ENCODE assay signal across 14 cellular contexts in genomic region chr22:22578702-22579424, GRCh38. TPM values are rescaled to one million over a fixed set of nuclear protein-coding genes. Genes with fewer than 3 reads are reported as not detected.
DNase-seq lines count a peak whose midpoint lies in the region; ATAC-seq and TF ChIP-seq lines count a peak whose summit lies in the region.
"Had no signal": no experiment of that assay in that cellular context is flagged by ENCODE, and none has a peak within 500 bp of the region (broad histone marks: within the 10 kb centered on the region; RNA-seq: fewer than 3 reads in every experiment).

No MANE protein-coding gene starts in this region.

- H3K36me3 Mint-ChIP-seq in naive thymus-derived CD4-positive, alpha-beta T cell, result no peaks in the 10 kb centered on the region
- no peaks in the 10 kb centered on the region for H3K36me3 Mint-ChIP-seq in type B pancreatic cell
- H3K36me3 Mint-ChIP-seq: activated naive CD8-positive, alpha-beta T cell treated with anti-CD3 and anti-CD28 coated beads, Interleukin-2, amount 10 ng/mL, durations not matched to agents 7 days and 5 days had no signal

- H3K4me3 Mint-ChIP-seq in naive thymus-derived CD4-positive, alpha-beta T cell, result no peak overlapping the region
- no peak overlapping the region for H3K4me3 Mint-ChIP-seq in type B pancreatic cell
- H3K4me3 Mint-ChIP-seq: activated naive CD8-positive, alpha-beta T cell treated with anti-CD3 and anti-CD28 coated beads, Interleukin-2, amount 10 ng/mL, durations not matched to agents 7 days and 5 days had no signal

- peaks cover 0 to 2% (median 0%) of the 10 kb centered on the region in 7 donors for H3K4me1 Mint-ChIP-seq in naive thymus-derived CD4-positive, alpha-beta T cell
- H3K4me1 Mint-ChIP-seq in type B pancreatic cell (ENCODE audit: unreplicated experiment), result no peaks in the 10 kb centered on the region
- H3K4me1 Mint-ChIP-seq: activated naive CD8-positive, alpha-beta T cell treated with anti-CD3 and anti-CD28 coated beads, Interleukin-2, amount 10 ng/mL, durations not matched to agents 7 days and 5 days had no signal

- H3K27me3 Mint-ChIP-seq in naive thymus-derived CD4-positive, alpha-beta T cell, result peaks cover 4 to 23% (median 12%) of the 10 kb centered on the region in 5 donors
- H3K27me3 Mint-ChIP-seq in type B pancreatic cell, result peaks cover 59% of the 10 kb centered on the region

- peak; percentile 67 for ATAC-seq in left ventricle myocardium superior
- no peak for ATAC-seq in HG03457 (IDR thresholded peaks at IDR 0.05; ENCODE audit: unreplicated experiment)
- ATAC-seq in naive thymus-derived CD4-positive, alpha-beta T cell, result no peak

- no peak for TF ChIP-seq POLR2A in transverse colon (IDR thresholded peaks at IDR 0.05)

- H3K36me3 ChIP-seq in A673 (ENCODE audit: insufficient read depth, low read length, poor library complexity, severe bottlenecking) (no peaks in the 10 kb centered on the region), HEK293 (ENCODE audit: control insufficient read depth in 2 of 2, insufficient read depth in 1 of 2, low read length in 2 of 2) (no peaks in the 10 kb centered on the region), WERI-Rb-1 (no peaks in the 10 kb centered on the region), transverse colon (no peaks in the 10 kb centered on the region)
- no peaks in the 10 kb centered on the region for H3K36me3 ChIP-seq in naive thymus-derived CD4-positive, alpha-beta T cell (ENCODE audit: control insufficient read depth in 2 of 3, insufficient read depth in 3 of 3, low read length in 3 of 3)
- H3K36me3 ChIP-seq: sigmoid colon had no signal

- H3K4me3 ChIP-seq in A673 (ENCODE audit: low read depth, low read length, poor library complexity, severe bottlenecking), result no peak overlapping the region
- no peak overlapping the region for H3K4me3 ChIP-seq in HEK293 (ENCODE audit: low read depth, low read length)
- no peak overlapping the region for H3K4me3 ChIP-seq in WERI-Rb-1 (ENCODE audit: low read depth, low read length)
- no peak overlapping the region for H3K4me3 ChIP-seq in naive thymus-derived CD4-positive, alpha-beta T cell (ENCODE audit: low read length)
- no peak overlapping the region for H3K4me3 ChIP-seq in transverse colon
- H3K4me3 ChIP-seq: sigmoid colon had no signal

- intact Hi-C loops in A673 (cut with micrococcal nuclease; ENCODE audit: unreplicated experiment), result no loop called here
- intact Hi-C loops in left ventricle myocardium superior (cut with micrococcal nuclease), result no loop called here
- intact Hi-C loops in naive thymus-derived CD4-positive, alpha-beta T cell (cut with micrococcal nuclease), result loop anchor here in 1 of 2 donors (1.0 kb wide), 1 partner anchor 8 kb away; no protein-coding TSS in a partner anchor
- intact Hi-C loops in transverse colon (cut with DNase I; ENCODE audit: low total_unique reads), result no loop called here

- H3K27me3 ChIP-seq in A673 (replicated peaks; ENCODE audit: insufficient read depth, low read depth, low read length, poor library complexity) (peaks cover 12% of the 10 kb centered on the region), WERI-Rb-1 (ENCODE audit: insufficient read depth, low read depth, severe bottlenecking) (no peaks in the 10 kb centered on the region), transverse colon (peaks cover 8% of the 10 kb centered on the region)
- no peaks in the 10 kb centered on the region for H3K27me3 ChIP-seq in naive thymus-derived CD4-positive, alpha-beta T cell (ENCODE audit: control insufficient read depth in 2 of 2, insufficient read depth in 2 of 2, low read length in 2 of 2)

- CTCF ChIA-PET in A673 (lab: Charles Lee) (interaction anchor here (3.4 kb wide), 1 partner anchor 8 kb away, joined by 28 read pairs; no protein-coding TSS in a partner anchor), HEK293 (lab: Yijun Ruan, JAX) (interaction anchor here (0.7 to 8.6 kb wide), 7 partner anchors 9 to 166 kb away, joined by 3 to 148 read pairs (median 6); partner anchors contain the start of gene ZNF280B)
- CTCF ChIA-PET in naive thymus-derived CD4-positive, alpha-beta T cell (lab: Charles Lee), result interaction anchor here (0.6 to 1.1 kb wide), 2 partner anchors 15 to 287 kb away, joined by 3 to 5 read pairs; no protein-coding TSS in a partner anchor

- H3K27ac ChIP-seq in A673 (ENCODE audit: low read depth, low read length, poor library complexity, severe bottlenecking), result no peak overlapping the region
- H3K27ac ChIP-seq in HEK293 (ENCODE audit: extremely low read depth, low read depth, low read length), result no peak overlapping the region
- peak overlapping the region; percentile 63 for H3K27ac ChIP-seq in WERI-Rb-1
- no peak overlapping the region for H3K27ac ChIP-seq in naive thymus-derived CD4-positive, alpha-beta T cell (ENCODE audit: low read depth, low read length)
- H3K27ac ChIP-seq in transverse colon, result no peak overlapping the region
- H3K27ac ChIP-seq: sigmoid colon had no signal

- 77 to 94% methylated on average over 7 to 10 of the region's 10 CpGs for WGBS in transverse colon (ENCODE audit: low coverage in 1 of 2), 2 donors

- POLR2A ChIA-PET in A673 (lab: Charles Lee; ENCODE audit: low non-redundant PET), result no interaction called here
- POLR2A ChIA-PET in HEK293 (lab: Yijun Ruan, JAX), result no interaction called here
- POLR2A ChIA-PET in naive thymus-derived CD4-positive, alpha-beta T cell (lab: Charles Lee), result interaction anchor here (0.6 kb wide), 1 partner anchor 42 kb away, joined by 3 read pairs; no protein-coding TSS in a partner anchor

- DNase-seq in A673 (ENCODE audit: low spot score) (peak; percentile 27), WERI-Rb-1 (peak; percentile 87), left ventricle myocardium superior (peak; percentile 44), type B pancreatic cell (ENCODE audit: extremely low spot score, unreplicated experiment) (no peak), transverse colon (no peak)
- DNase-seq in naive thymus-derived CD4-positive, alpha-beta T cell, result no peak
- DNase-seq: activated naive CD8-positive, alpha-beta T cell treated with anti-CD3 and anti-CD28 coated beads, Interleukin-2, amount 10 ng/mL, durations not matched to agents 7 days and 5 days; NCI-H187; sigmoid colon; T1000 had no signal

- H3K9me3 Mint-ChIP-seq in naive thymus-derived CD4-positive, alpha-beta T cell, result no peaks in the 10 kb centered on the region
- H3K9me3 Mint-ChIP-seq in type B pancreatic cell, result no peaks in the 10 kb centered on the region
- H3K9me3 Mint-ChIP-seq: activated naive CD8-positive, alpha-beta T cell treated with anti-CD3 and anti-CD28 coated beads, Interleukin-2, amount 10 ng/mL, durations not matched to agents 7 days and 5 days had no signal

- in situ Hi-C loops in transverse colon (cut with MboI; ENCODE audit: low pct_ligation_motif_present in 1 of 4, low pct_unique_long_range_greater_than_20kb in 1 of 4, low sequenced_read_pairs in 3 of 4), result loop anchor here in 1 of 4 donors (25.0 kb wide), 1 partner anchor 117 kb away; no protein-coding TSS in a partner anchor

- TF ChIP-seq EP300 in transverse colon (IDR thresholded peaks at IDR 0.05; ENCODE audit: low read depth), result no peak

- peaks cover 3% of the 10 kb centered on the region for H3K4me1 ChIP-seq in A673 (ENCODE audit: insufficient read depth, low read length, poor library complexity, severe bottlenecking)
- no peaks in the 10 kb centered on the region for H3K4me1 ChIP-seq in HEK293 (ENCODE audit: control insufficient read depth, insufficient read depth, low read length)
- H3K4me1 ChIP-seq in naive thymus-derived CD4-positive, alpha-beta T cell (ENCODE audit: control insufficient read depth in 2 of 2, insufficient read depth in 2 of 2, low read length in 2 of 2), result no peaks in the 10 kb centered on the region
- H3K4me1 ChIP-seq in transverse colon, result no peaks in the 10 kb centered on the region
- H3K4me1 ChIP-seq: sigmoid colon had no signal

- H3K9me3 ChIP-seq in A673 (ENCODE audit: low read depth, low read length, poor library complexity, severe bottlenecking) (no peaks in the 10 kb centered on the region), HEK293 (ENCODE audit: control insufficient read depth, insufficient read depth, low read depth, low read length) (no peaks in the 10 kb centered on the region), WERI-Rb-1 (ENCODE audit: severe bottlenecking) (no peaks in the 10 kb centered on the region), transverse colon (no peaks in the 10 kb centered on the region)
- no peaks in the 10 kb centered on the region for H3K9me3 ChIP-seq in naive thymus-derived CD4-positive, alpha-beta T cell (ENCODE audit: control insufficient read depth in 2 of 3, low read length in 3 of 3)
- H3K9me3 ChIP-seq: sigmoid colon had no signal

- no TSS peak for BruUV-seq in A673 (replicated peaks; lab: Mats Ljungman, UMichigan)

- TF ChIP-seq CTCF in A673 (conservative IDR thresholded peaks at IDR 0.05; ENCODE audit: low read depth, low read length), result no peak
- no peak for TF ChIP-seq CTCF in HEK293 (tag by site-specific recombination; IDR thresholded peaks at IDR 0.05)
- TF ChIP-seq CTCF in WERI-Rb-1 (IDR thresholded peaks at IDR 0.05; ENCODE audit: low read depth, low read length), result no peak
- TF ChIP-seq CTCF in type B pancreatic cell (conservative IDR thresholded peaks at IDR 0.05), result no peak
- TF ChIP-seq CTCF in transverse colon (IDR thresholded peaks at IDR 0.05), result no peak

- no peak overlapping the region for H3K27ac Mint-ChIP-seq in naive thymus-derived CD4-positive, alpha-beta T cell
- no peak overlapping the region for H3K27ac Mint-ChIP-seq in type B pancreatic cell
- H3K27ac Mint-ChIP-seq: activated naive CD8-positive, alpha-beta T cell treated with anti-CD3 and anti-CD28 coated beads, Interleukin-2, amount 10 ng/mL, durations not matched to agents 7 days and 5 days had no signal

RNA-seq across cellular contexts. Expression of gene PRAME, which starts 19.8 kb away (rescaled TPM):
- 14.1 and 35.4 TPM in 2 replicates for total RNA-seq in A673 (2021)
- not detected for total RNA-seq in left ventricle myocardium superior
- total RNA-seq in naive thymus-derived CD4-positive, alpha-beta T cell, result not detected
- not detected for polyA plus RNA-seq in naive thymus-derived CD4-positive, alpha-beta T cell
- 0.10 TPM in 1 of 2 replicates, not detected in the other for total RNA-seq in type B pancreatic cell (ENCODE audit: low replicate concordance)
- under 1 TPM in 2 of 4 donors, not detected in 2; 0.16 to 0.41 TPM for total RNA-seq in transverse colon
- total RNA-seq: activated CD8-positive, alpha-beta memory T cell treated with anti-CD3 and anti-CD28 coated beads for 36 hours; activated naive CD8-positive, alpha-beta T cell treated with anti-CD3 and anti-CD28 coated beads, Interleukin-2, amount 10 ng/mL, durations not matched to agents 7 days and 5 days had no signal

RNA-seq across cellular contexts. Expression of gene ZNF280A, which starts 58.8 kb away (rescaled TPM):
- total RNA-seq in A673 (2021) (not detected in 2 replicates), left ventricle myocardium superior (not detected), type B pancreatic cell (ENCODE audit: low replicate concordance) (not detected in 2 replicates), transverse colon (not detected)
- total RNA-seq in naive thymus-derived CD4-positive, alpha-beta T cell, result not detected
- polyA plus RNA-seq in naive thymus-derived CD4-positive, alpha-beta T cell, result not detected
- total RNA-seq: activated CD8-positive, alpha-beta memory T cell treated with anti-CD3 and anti-CD28 coated beads for 36 hours; activated naive CD8-positive, alpha-beta T cell treated with anti-CD3 and anti-CD28 coated beads, Interleukin-2, amount 10 ng/mL, durations not matched to agents 7 days and 5 days; mucosa of gallbladder; sigmoid colon had no signal
- polyA plus RNA-seq: sigmoid colon had no signal

Comparison
In these comparisons a context has a peak if more than half of its experiments do, and no peak if none do; other contexts are left out.
1. DNase-seq: peak in A673 (single experiment), WERI-Rb-1 (single experiment) and left ventricle myocardium superior (single experiment); none in naive thymus-derived CD4-positive, alpha-beta T cell (0 of 9), type B pancreatic cell (single experiment) and transverse colon (single experiment).
2. RNA of gene PRAME, which starts 19.8 kb away (total RNA-seq): 14.1 to 35.4 TPM in A673; 0.16 to 0.41 TPM in transverse colon, 0.10 TPM in type B pancreatic cell, not detected in left ventricle myocardium superior (single experiment) and not detected in naive thymus-derived CD4-positive, alpha-beta T cell; every median in the first group is over 10 times any median in the second.